8 cellular contexts compared by ENCODE assay signal in the genomic region with DNA sequence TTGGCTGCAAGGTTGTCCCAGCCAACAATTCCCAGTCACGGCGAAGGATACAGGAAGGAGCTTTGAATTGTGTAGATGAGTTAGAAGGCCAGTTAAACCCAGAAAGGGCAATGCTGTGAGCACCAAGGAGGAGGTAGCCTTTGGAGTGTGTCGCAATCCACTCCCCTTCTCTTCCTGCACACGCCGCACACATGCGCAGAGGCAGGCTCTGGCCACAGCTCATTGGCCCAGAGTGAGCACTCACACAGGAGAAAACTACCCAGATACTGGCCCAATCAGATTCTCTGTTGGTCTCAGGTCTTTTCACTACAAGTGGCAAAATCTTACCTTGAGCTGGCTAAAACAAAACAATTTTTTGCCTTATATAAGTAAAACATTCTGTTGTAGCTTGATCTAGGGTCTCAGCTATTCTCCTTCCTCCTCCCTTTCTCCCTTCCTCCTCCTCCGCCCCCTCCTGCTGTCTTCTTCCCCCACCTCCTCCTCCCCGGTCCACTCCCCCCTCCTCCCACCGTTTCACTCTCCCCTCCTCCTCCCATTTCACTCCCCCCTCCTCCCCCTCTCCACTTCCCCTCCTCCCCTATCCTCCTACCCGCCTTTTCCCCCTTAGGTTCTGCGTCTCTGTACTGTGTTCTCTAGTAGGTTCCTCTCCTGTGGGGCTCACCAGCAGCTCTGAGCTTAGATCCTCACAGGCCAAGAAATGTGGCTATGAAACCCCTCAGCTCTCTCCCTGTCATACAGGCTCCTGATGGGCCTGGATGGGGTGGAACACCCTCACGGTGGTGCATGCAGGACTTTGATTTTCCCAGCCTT.
DNase-seq lines count a peak whose midpoint lies in the region; ATAC-seq and TF ChIP-seq lines count a peak whose summit lies in the region.

No MANE protein-coding gene starts in this region.

- H3K4me1 Mint-ChIP-seq in effector memory CD8-positive, alpha-beta T cell (ENCODE audit: low read depth in 2 of 2): peaks cover 4 to 12% of the 10 kb centered on the region in 2 donors

- peaks cover 7% of the 10 kb centered on the region for H3K36me3 Mint-ChIP-seq in effector memory CD8-positive, alpha-beta T cell (ENCODE audit: insufficient read depth)

- ATAC-seq in HG03066 (IDR thresholded peaks at IDR 0.05; ENCODE audit: low read depth, unreplicated experiment): peak; percentile 42
- peak; percentile 54 for ATAC-seq in mucosa of descending colon
- ATAC-seq in effector memory CD8-positive, alpha-beta T cell (replicated peaks): no peak

- H3K36me3 ChIP-seq in DOHH2 (ENCODE audit: control insufficient read depth, low read length) (no peaks in the 10 kb centered on the region), mucosa of descending colon (ENCODE audit: low read depth) (no peaks in the 10 kb centered on the region)

- no peaks in the 10 kb centered on the region for H4K20me1 ChIP-seq in DOHH2 (ENCODE audit: control insufficient read depth, insufficient read depth, low read depth, low read length)

- peak overlapping the region in 1 of 2 donors; percentile 17 for H3K4me3 Mint-ChIP-seq in effector memory CD8-positive, alpha-beta T cell

- no peaks in the 10 kb centered on the region for H3K27me3 ChIP-seq in DOHH2 (ENCODE audit: control insufficient read depth, low read length)

- no peaks in the 10 kb centered on the region for H3K9me3 Mint-ChIP-seq in effector memory CD8-positive, alpha-beta T cell

- DNase-seq in activated CD8-positive, alpha-beta memory T cell treated with anti-CD3 and anti-CD28 coated beads, Interleukin-2, amount 50 U/mL, for 4 hours: peak; percentile 21
- DNase-seq in mucosa of descending colon: peak in 2 of 3 donors; percentile 13 to 30
- no peak for DNase-seq in GM19240 (ENCODE audit: insufficient read length, low spot score)
- no peak for DNase-seq in islet precursor cell
- no peak for DNase-seq in effector memory CD8-positive, alpha-beta T cell
- no peak for DNase-seq in HCEC 1CT

- H3K79me2 ChIP-seq in DOHH2 (ENCODE audit: control insufficient read depth, low read length): no peaks in the 10 kb centered on the region

- no peaks in the 10 kb centered on the region for H3K27me3 Mint-ChIP-seq in effector memory CD8-positive, alpha-beta T cell

- H3F3A ChIP-seq in DOHH2 (ENCODE audit: control insufficient read depth, insufficient read depth): no peaks in the 10 kb centered on the region

- no peaks in the 10 kb centered on the region for H3K9me2 ChIP-seq in DOHH2 (replicated peaks; ENCODE audit: control insufficient read depth, low read length)

- H3K4me3 ChIP-seq in DOHH2 (ENCODE audit: low read length) (peak overlapping the region; percentile 20; the same call in 1 of the 2 replicates), mucosa of descending colon (no peak overlapping the region)

- no peak overlapping the region for H3K27ac ChIP-seq in DOHH2 (ENCODE audit: low read depth, low read length)

- intact Hi-C loops in mucosa of descending colon (cut with DNase I, micrococcal nuclease): loop anchor here (10.0 kb wide), 1 partner anchor 356 kb away; no protein-coding TSS in a partner anchor

- H3K4me1 ChIP-seq in DOHH2 (ENCODE audit: control insufficient read depth, low read length) (peaks cover 17% of the 10 kb centered on the region), mucosa of descending colon (ENCODE audit: low read depth) (no peaks in the 10 kb centered on the region)

- H3K4me2 ChIP-seq in DOHH2 (ENCODE audit: low read length): peak overlapping the region; percentile 42

- H3K9me3 ChIP-seq in DOHH2 (ENCODE audit: control insufficient read depth, insufficient read depth, low read length): no peaks in the 10 kb centered on the region
- H3K9me3 ChIP-seq in mucosa of descending colon: no peaks in the 10 kb centered on the region

- H3K27ac Mint-ChIP-seq in effector memory CD8-positive, alpha-beta T cell: no peak overlapping the region

- TF ChIP-seq CTCF in DOHH2 (IDR thresholded peaks at IDR 0.05; ENCODE audit: low read depth, low read length, poor library complexity, severe bottlenecking) (no peak), mucosa of descending colon (IDR thresholded peaks at IDR 0.05) (no peak)

Comparison
In these comparisons a context has a peak if more than half of its experiments do, and no peak if none do; other contexts are left out.
1. DNase-seq: peak in activated CD8-positive, alpha-beta memory T cell treated with anti-CD3 and anti-CD28 coated beads, Interleukin-2, amount 50 U/mL, for 4 hours (single experiment) and mucosa of descending colon (2 of 3); none in GM19240 (single experiment), islet precursor cell (single experiment), effector memory CD8-positive, alpha-beta T cell (0 of 3) and HCEC 1CT (single experiment).